In genomic region chr6:55131616-55132015, GRCh38 we compare ENCODE assay signal across 17 cellular contexts. TPM values are rescaled to one million over a fixed set of nuclear protein-coding genes. Genes with fewer than 3 reads are reported as not detected.
DNase-seq lines count a peak whose midpoint lies in the region; ATAC-seq and TF ChIP-seq lines count a peak whose summit lies in the region.
"Had no signal": no experiment of that assay in that cellular context is flagged by ENCODE, and none has a peak within 500 bp of the region (broad histone marks: within the 10 kb centered on the region; RNA-seq: fewer than 3 reads in every experiment).

No MANE protein-coding gene starts in this region.

- in situ Hi-C loops in IMR-90 (cut with MboI; ENCODE audit: low sequenced_read_pairs), result no loop called here

- H4K5ac ChIP-seq in IMR-90 (ENCODE audit: low read depth, low read length), result no peak overlapping the region

- H3K4me1 Mint-ChIP-seq in HFFc6 (ENCODE audit: low read depth), result no peaks in the 10 kb centered on the region
- H3K4me1 Mint-ChIP-seq: CD14-positive monocyte had no signal

- no CpG with 5 or more reads among the region's 1 CpG for WGBS in IMR-90 (ENCODE audit: extremely low coverage in 2 of 2, insufficient read length in 1 of 2), 2 experiments

- H2AFZ ChIP-seq in IMR-90 (replicated peaks; ENCODE audit: low read length, poor library complexity), result no peak overlapping the region

- no peak overlapping the region for H2BK120ac ChIP-seq in IMR-90 (ENCODE audit: low read depth, low read length)

- no peak overlapping the region for H3K4me3 ChIP-seq in IMR-90 (ENCODE audit: insufficient read depth, low read depth, low read length)
- H3K4me3 ChIP-seq in epithelial cell of esophagus (ENCODE audit: low read length), result no peak overlapping the region
- no peak overlapping the region for H3K4me3 ChIP-seq in left lung
- H3K4me3 ChIP-seq: A549 had no signal

- POLR2A ChIA-PET in IMR-90 (lab: Charles Lee; ENCODE audit: unreplicated experiment), result no interaction called here

- no peak for TF ChIP-seq POLR2A in IMR-90 (IDR thresholded peaks at IDR 0.05; ENCODE audit: low read depth, low read length)

- H3K9me3 Mint-ChIP-seq in HFFc6, result peaks cover 29% of the 10 kb centered on the region

- no peaks in the 10 kb centered on the region for H3K27me3 Mint-ChIP-seq in HFFc6 (ENCODE audit: insufficient read depth)

- H3K27ac Mint-ChIP-seq in HFFc6, result no peak overlapping the region
- H3K27ac Mint-ChIP-seq: CD14-positive monocyte; CD8-positive, alpha-beta T cell had no signal

- H3K23ac ChIP-seq in IMR-90 (ENCODE audit: low read depth, low read length), result no peak overlapping the region

- no peaks in the 10 kb centered on the region for H3K4me1 ChIP-seq in IMR-90 (ENCODE audit: control insufficient read depth, insufficient read depth, low read length)
- no peaks in the 10 kb centered on the region for H3K4me1 ChIP-seq in left lung
- H3K4me1 ChIP-seq: A549 had no signal

- H3K27me3 ChIP-seq in IMR-90 (ENCODE audit: control insufficient read depth, insufficient read depth, low read length) (no peaks in the 10 kb centered on the region), left lung (no peaks in the 10 kb centered on the region)

- H4K91ac ChIP-seq in IMR-90 (ENCODE audit: insufficient read depth, low read depth, low read length), result no peak overlapping the region

- H3K9me1 ChIP-seq in IMR-90 (ENCODE audit: insufficient read depth, low read length), result no peaks in the 10 kb centered on the region

- H3K9me3 ChIP-seq in IMR-90 (ENCODE audit: control insufficient read depth, insufficient read depth, low read length), result no peaks in the 10 kb centered on the region
- peaks cover 0 to 8% of the 10 kb centered on the region in 2 donors for H3K9me3 ChIP-seq in left lung
- H3K9me3 ChIP-seq: A549 had no signal

- no peak overlapping the region for H4K8ac ChIP-seq in IMR-90 (ENCODE audit: low read depth in 2 of 2, low read length in 2 of 2)

- TF ChIP-seq CTCF in IMR-90 (conservative IDR thresholded peaks at IDR 0.05; ENCODE audit: low read depth, low read length) (no peak), epithelial cell of esophagus (IDR thresholded peaks at IDR 0.05; ENCODE audit: insufficient read depth, low read depth, low read length, missing control alignments) (no peak), left lung (IDR thresholded peaks at IDR 0.05) (no peak), HFFc6 (IDR thresholded peaks at IDR 0.05) (no peak)

- no peak overlapping the region for H3K18ac ChIP-seq in IMR-90 (ENCODE audit: low read depth, low read length)

- no peak overlapping the region for H2BK15ac ChIP-seq in IMR-90 (ENCODE audit: low read depth, low read length)

- H3K56ac ChIP-seq in IMR-90 (ENCODE audit: extremely low read depth, insufficient read depth, low read length), result no peak overlapping the region

- H3K36me3 ChIP-seq in IMR-90 (ENCODE audit: control insufficient read depth, insufficient read depth, low read length) (no peaks in the 10 kb centered on the region), left lung (no peaks in the 10 kb centered on the region)

- H3K14ac ChIP-seq in IMR-90 (replicated peaks; ENCODE audit: low read depth, low read length), result no peak overlapping the region

- H3K4me2 ChIP-seq in IMR-90 (ENCODE audit: low read depth, low read length), result no peak overlapping the region
- H3K4me2 ChIP-seq: A549 had no signal

- no peak overlapping the region for H3K4me3 Mint-ChIP-seq in HFFc6
- H3K4me3 Mint-ChIP-seq: CD14-positive monocyte; CD8-positive, alpha-beta T cell had no signal

- CTCF ChIA-PET in IMR-90 (lab: Yijun Ruan, JAX), result interaction anchor here (0.8 kb wide), 1 partner anchor 15 kb away, joined by 3 read pairs; no protein-coding TSS in a partner anchor

- no peaks in the 10 kb centered on the region for H3K79me1 ChIP-seq in IMR-90 (ENCODE audit: low read depth in 1 of 2, low read length in 2 of 2)

- no peak overlapping the region for H2AK5ac ChIP-seq in IMR-90 (ENCODE audit: low read depth, low read length)

- no peak for TF ChIP-seq RAD21 in IMR-90 (IDR thresholded peaks at IDR 0.05; ENCODE audit: low read length)

- no peaks in the 10 kb centered on the region for H3K36me3 Mint-ChIP-seq in HFFc6 (ENCODE audit: low read depth)
- H3K36me3 Mint-ChIP-seq: CD14-positive monocyte; CD8-positive, alpha-beta T cell had no signal

- H3K27ac ChIP-seq in IMR-90 (ENCODE audit: insufficient read depth, low read length) (no peak overlapping the region), left lung (no peak overlapping the region)
- H3K27ac ChIP-seq: A549 had no signal

- ATAC-seq in IMR-90 (ENCODE audit: low read depth) (peak; percentile 49), left lung (peak; percentile 66), HG03039 (IDR thresholded peaks at IDR 0.05; ENCODE audit: unreplicated experiment) (no peak)
- ATAC-seq: A549; CD8-positive, alpha-beta T cell; HCT116; HepG2 had no signal

- no peaks in the 10 kb centered on the region for H4K20me1 ChIP-seq in IMR-90 (ENCODE audit: insufficient read depth, low read length)

- intact Hi-C loops in IMR-90 (cut with micrococcal nuclease), result no loop called here
- intact Hi-C loops in left lung (cut with DNase I), result no loop called here

- no peak overlapping the region for H2BK5ac ChIP-seq in IMR-90 (ENCODE audit: low read depth, low read length, poor library complexity, severe bottlenecking)

- dilution Hi-C loops in IMR-90 (cut with HindIII; ENCODE audit: low sequenced_read_pairs, unreplicated experiment), result no loop called here

- no peak overlapping the region for H3K9ac ChIP-seq in IMR-90 (ENCODE audit: low read depth, low read length)

- no TSS peak for BruUV-seq in IMR-90 (replicated peaks; lab: Mats Ljungman, UMichigan)

- no peak overlapping the region for H3K4ac ChIP-seq in IMR-90 (ENCODE audit: low read depth, low read length)

- no peak overlapping the region for H2AK9ac ChIP-seq in IMR-90 (replicated peaks; ENCODE audit: low read depth, low read length, poor library complexity)

- peak; percentile 19 for DNase-seq in IMR-90
- DNase-seq in epithelial cell of esophagus (ENCODE audit: low read depth), result peak; percentile 5
- DNase-seq in left lung, result no peak
- DNase-seq in NCI-H146 treated with DMSO at 0.1 percent for 48 hours (lab: John Stamatoyannopoulos, UW; ENCODE audit: unreplicated experiment), result no peak
- no peak for DNase-seq in GOT3 (lab: John Stamatoyannopoulos, UW)
- no peak for DNase-seq in HFFc6
- DNase-seq: CD8-positive, alpha-beta T cell; COR-L47; DMS153; GF-D8 had no signal

- H2BK20ac ChIP-seq in IMR-90 (ENCODE audit: low read depth, low read length), result no peak overlapping the region

TF ChIP-seq in IMR-90, 13 proteins besides CTCF, POLR2A, EP300 and RAD21:
- TF ChIP-seq CHD1 (IDR thresholded peaks at IDR 0.05; ENCODE audit: low read depth, low read length), result no peak
- no peak for TF ChIP-seq FOS (IDR thresholded peaks at IDR 0.05; ENCODE audit: low read depth, low read length)
- TF ChIP-seq RCOR1 (IDR thresholded peaks at IDR 0.05; ENCODE audit: insufficient replicate concordance, low read length), result no peak
- no peak for TF ChIP-seq ELK1 (IDR thresholded peaks at IDR 0.05; ENCODE audit: borderline replicate concordance, low read depth, low read length)
- TF ChIP-seq USF2 (IDR thresholded peaks at IDR 0.05; ENCODE audit: low read depth, low read length), result no peak
- TF ChIP-seq NFE2L2 (IDR thresholded peaks at IDR 0.05; ENCODE audit: low read depth, low read length), result no peak
- no peak for TF ChIP-seq MAFK (IDR thresholded peaks at IDR 0.05; ENCODE audit: low read depth, low read length)
- no peak for TF ChIP-seq MXI1 (IDR thresholded peaks at IDR 0.05; ENCODE audit: borderline replicate concordance, low read depth, low read length)
- TF ChIP-seq BHLHE40 (IDR thresholded peaks at IDR 0.05; ENCODE audit: low read depth, low read length), result no peak
- TF ChIP-seq RFX5 (IDR thresholded peaks at IDR 0.05; ENCODE audit: low read depth, low read length), result no peak

RNA-seq across cellular contexts. Expression of gene HCRTR2, which starts 42.7 kb away (rescaled TPM):
- under 0.01 TPM in 1 of 2 replicates, not detected in the other for total RNA-seq in IMR-90 (2012; rRNA removed)
- not detected in 2 replicates for polyA plus RNA-seq in IMR-90 (2012; rRNA removed)
- polyA plus RNA-seq in IMR-90 (2012; cell fraction: cytosol; rRNA removed), result 0.02 TPM in 1 of 2 replicates, not detected in the other
- not detected in 2 replicates for polyA plus RNA-seq in IMR-90 (2012; cell fraction: nucleus; rRNA removed; ENCODE audit: low replicate concordance)
- not detected for total RNA-seq in left lung
- not detected for total RNA-seq in HFFc6 (2021; fragmentation: NEBNext Ultra II Directional; extraction: Animal tissue kit (Norgen Biotek cat#: 25700))
- total RNA-seq: CD8-positive, alpha-beta T cell; H4; HepG2 had no signal
- polyA plus RNA-seq: A549, BJ, CD14-positive monocyte, HepG2 had no signal

Comparison
In these comparisons a context has a peak if more than half of its experiments do, and no peak if none do; other contexts are left out.
1. DNase-seq: peak in IMR-90 (single experiment) and epithelial cell of esophagus (single experiment); none in left lung (0 of 2), NCI-H146 treated with DMSO at 0.1 percent for 48 hours (single experiment), GOT3 (single experiment) and HFFc6 (single experiment).